Comparison of ENCODE assay signal across 1 cellular context in the genomic region with DNA sequence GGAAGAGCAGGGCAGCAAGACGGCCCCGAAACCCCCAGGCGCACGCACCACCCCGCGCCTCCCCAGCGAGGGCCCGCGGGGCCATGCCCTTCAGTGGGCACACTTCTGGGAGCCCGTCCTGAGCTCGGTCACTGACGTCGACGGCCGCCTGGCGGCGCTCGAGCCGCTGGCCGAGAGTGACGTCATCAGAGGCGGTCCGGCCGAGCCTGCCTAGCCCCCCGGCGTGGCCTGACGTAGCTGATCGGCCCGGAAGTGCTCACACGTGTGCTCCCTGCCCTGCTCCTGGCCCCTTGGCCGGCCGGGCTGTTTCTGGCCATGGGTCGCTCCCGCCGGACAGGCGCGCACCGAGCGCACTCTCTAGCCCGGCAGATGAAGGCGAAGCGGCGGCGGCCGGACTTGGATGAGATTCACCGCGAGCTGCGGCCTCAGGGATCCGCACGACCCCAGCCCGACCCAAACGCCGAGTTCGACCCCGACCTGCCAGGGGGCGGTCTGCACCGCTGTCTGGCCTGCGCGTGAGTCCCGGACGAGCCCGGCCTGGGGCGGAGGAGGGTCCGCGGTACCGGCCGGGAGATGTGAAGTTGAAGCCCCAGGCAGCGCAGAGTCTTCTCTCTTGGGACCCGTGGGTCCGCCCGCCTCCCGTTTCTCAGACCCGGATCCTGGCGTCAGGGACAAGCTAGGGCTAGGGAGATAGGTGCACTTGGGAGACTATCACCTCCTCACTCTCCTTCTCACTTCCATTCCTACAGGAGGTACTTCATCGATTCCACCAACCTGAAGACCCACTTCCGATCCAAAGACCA.
TF ChIP-seq lines count a peak whose summit lies in the region.

ZNF593 (plus strand) TSS at position 240 of the 803 bp plus-strand sequence; CDS start at position 316, 76 bp downstream.

TF ChIP-seq in H1, 55 proteins besides CTCF, POLR2A, EP300 and RAD21 (continued from another document):
- TF ChIP-seq TBP (IDR thresholded peaks at IDR 0.05; ENCODE audit: low read depth, low read length), result peak; percentile 66; the same call in 1 of the 2 replicates
